Comparison of ENCODE assay signal across 1 cellular context in the genomic region with DNA sequence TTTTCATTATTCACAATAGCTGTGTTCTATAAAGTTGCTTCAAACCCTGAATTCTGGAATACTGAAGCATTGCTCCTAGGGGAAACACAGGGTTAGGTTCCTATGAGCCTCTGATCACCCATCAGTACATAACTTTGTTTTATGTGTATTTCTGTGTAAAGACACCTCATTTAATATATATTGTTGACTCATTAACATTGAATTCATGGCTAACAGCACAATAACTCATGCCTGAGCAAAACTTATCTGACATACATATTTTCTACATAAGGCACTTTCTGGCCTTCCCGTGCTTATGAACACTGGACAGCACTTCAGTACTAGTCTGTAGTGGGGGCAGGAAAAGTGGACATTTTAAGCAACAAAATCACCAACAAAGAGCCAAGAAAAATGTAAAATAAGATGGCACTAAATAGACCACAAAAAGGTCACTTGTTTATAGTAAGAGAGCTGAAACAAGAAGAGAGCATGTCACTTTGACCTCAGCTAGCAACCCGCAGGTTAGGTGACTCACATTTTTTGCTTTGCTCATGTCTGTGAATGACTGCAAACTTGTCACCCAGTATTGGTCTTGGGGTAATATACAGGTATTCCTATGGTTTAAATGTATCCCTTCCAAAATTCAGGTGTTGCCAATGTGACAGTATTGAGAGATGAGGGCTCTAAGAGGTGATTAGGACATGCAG.
TF ChIP-seq lines count a peak whose summit lies in the region.

No MANE protein-coding gene starts in this region.

TF ChIP-seq in K562, 482 proteins besides CTCF, POLR2A, EP300 and RAD21 (continued from another document):
- TF ChIP-seq, protein P1, sequence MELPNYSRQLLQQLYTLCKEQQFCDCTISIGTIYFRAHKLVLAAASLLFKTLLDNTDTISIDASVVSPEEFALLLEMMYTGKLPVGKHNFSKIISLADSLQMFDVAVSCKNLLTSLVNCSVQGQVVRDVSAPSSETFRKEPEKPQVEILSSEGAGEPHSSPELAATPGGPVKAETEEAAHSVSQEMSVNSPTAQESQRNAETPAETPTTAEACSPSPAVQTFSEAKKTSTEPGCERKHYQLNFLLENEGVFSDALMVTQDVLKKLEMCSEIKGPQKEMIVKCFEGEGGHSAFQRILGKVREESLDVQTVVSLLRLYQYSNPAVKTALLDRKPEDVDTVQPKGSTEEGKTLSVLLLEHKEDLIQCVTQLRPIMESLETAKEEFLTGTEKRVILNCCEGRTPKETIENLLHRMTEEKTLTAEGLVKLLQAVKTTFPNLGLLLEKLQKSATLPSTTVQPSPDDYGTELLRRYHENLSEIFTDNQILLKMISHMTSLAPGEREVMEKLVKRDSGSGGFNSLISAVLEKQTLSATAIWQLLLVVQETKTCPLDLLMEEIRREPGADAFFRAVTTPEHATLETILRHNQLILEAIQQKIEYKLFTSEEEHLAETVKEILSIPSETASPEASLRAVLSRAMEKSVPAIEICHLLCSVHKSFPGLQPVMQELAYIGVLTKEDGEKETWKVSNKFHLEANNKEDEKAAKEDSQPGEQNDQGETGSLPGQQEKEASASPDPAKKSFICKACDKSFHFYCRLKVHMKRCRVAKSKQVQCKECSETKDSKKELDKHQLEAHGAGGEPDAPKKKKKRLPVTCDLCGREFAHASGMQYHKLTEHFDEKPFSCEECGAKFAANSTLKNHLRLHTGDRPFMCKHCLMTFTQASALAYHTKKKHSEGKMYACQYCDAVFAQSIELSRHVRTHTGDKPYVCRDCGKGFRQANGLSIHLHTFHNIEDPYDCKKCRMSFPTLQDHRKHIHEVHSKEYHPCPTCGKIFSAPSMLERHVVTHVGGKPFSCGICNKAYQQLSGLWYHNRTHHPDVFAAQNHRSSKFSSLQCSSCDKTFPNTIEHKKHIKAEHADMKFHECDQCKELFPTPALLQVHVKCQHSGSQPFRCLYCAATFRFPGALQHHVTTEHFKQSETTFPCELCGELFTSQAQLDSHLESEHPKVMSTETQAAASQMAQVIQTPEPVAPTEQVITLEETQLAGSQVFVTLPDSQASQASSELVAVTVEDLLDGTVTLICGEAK (IDR thresholded peaks at IDR 0.05): 0 out of 2 replicates have a peak, but pooled peaks have one; percentile 31
- TF ChIP-seq, protein P1 (CRISPR knock-in tag; IDR thresholded peaks at IDR 0.05): no peak
- TF ChIP-seq MEF2D (tag; conservative IDR thresholded peaks at IDR 0.05; ENCODE audit: low read depth) (no peak), MTA1 (IDR thresholded peaks at IDR 0.05; ENCODE audit: borderline replicate concordance) (no peak), HDGF (IDR thresholded peaks at IDR 0.05) (no peak), FOXK2 (conservative IDR thresholded peaks at IDR 0.05 in 1 of 2, IDR thresholded peaks at IDR 0.05 in 1 of 2; ENCODE audit: low read depth in 2 of 2) (no peak), KHSRP (IDR thresholded peaks at IDR 0.05) (no peak), RBM34 (IDR thresholded peaks at IDR 0.05; ENCODE audit: borderline replicate concordance, insufficient read depth, low read length) (no peak), CTBP1 (IDR thresholded peaks at IDR 0.05; ENCODE audit: borderline replicate concordance) (no peak)
- TF ChIP-seq, protein P2, sequence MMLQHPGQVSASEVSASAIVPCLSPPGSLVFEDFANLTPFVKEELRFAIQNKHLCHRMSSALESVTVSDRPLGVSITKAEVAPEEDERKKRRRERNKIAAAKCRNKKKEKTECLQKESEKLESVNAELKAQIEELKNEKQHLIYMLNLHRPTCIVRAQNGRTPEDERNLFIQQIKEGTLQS (IDR thresholded peaks at IDR 0.05): peak; percentile 19; the same call in 1 of the 2 replicates
- TF ChIP-seq, protein P2 (CRISPR knock-in tag; conservative IDR thresholded peaks at IDR 0.05): no peak
- TF ChIP-seq, protein P3, sequence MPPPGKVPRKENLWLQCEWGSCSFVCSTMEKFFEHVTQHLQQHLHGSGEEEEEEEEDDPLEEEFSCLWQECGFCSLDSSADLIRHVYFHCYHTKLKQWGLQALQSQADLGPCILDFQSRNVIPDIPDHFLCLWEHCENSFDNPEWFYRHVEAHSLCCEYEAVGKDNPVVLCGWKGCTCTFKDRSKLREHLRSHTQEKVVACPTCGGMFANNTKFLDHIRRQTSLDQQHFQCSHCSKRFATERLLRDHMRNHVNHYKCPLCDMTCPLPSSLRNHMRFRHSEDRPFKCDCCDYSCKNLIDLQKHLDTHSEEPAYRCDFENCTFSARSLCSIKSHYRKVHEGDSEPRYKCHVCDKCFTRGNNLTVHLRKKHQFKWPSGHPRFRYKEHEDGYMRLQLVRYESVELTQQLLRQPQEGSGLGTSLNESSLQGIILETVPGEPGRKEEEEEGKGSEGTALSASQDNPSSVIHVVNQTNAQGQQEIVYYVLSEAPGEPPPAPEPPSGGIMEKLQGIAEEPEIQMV (tag; conservative IDR thresholded peaks at IDR 0.05; ENCODE audit: low read depth): no peak
- TF ChIP-seq, protein P4, sequence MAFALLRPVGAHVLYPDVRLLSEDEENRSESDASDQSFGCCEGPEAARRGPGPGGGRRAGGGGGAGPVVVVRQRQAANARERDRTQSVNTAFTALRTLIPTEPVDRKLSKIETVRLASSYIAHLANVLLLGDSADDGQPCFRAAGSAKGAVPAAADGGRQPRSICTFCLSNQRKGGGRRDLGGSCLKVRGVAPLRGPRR (CRISPR knock-in tag; IDR thresholded peaks at IDR 0.05): no peak
- TF ChIP-seq, protein P5, sequence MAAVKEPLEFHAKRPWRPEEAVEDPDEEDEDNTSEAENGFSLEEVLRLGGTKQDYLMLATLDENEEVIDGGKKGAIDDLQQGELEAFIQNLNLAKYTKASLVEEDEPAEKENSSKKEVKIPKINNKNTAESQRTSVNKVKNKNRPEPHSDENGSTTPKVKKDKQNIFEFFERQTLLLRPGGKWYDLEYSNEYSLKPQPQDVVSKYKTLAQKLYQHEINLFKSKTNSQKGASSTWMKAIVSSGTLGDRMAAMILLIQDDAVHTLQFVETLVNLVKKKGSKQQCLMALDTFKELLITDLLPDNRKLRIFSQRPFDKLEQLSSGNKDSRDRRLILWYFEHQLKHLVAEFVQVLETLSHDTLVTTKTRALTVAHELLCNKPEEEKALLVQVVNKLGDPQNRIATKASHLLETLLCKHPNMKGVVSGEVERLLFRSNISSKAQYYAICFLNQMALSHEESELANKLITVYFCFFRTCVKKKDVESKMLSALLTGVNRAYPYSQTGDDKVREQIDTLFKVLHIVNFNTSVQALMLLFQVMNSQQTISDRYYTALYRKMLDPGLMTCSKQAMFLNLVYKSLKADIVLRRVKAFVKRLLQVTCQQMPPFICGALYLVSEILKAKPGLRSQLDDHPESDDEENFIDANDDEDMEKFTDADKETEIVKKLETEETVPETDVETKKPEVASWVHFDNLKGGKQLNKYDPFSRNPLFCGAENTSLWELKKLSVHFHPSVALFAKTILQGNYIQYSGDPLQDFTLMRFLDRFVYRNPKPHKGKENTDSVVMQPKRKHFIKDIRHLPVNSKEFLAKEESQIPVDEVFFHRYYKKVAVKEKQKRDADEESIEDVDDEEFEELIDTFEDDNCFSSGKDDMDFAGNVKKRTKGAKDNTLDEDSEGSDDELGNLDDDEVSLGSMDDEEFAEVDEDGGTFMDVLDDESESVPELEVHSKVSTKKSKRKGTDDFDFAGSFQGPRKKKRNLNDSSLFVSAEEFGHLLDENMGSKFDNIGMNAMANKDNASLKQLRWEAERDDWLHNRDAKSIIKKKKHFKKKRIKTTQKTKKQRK (IDR thresholded peaks at IDR 0.05; ENCODE audit: borderline replicate concordance, low read depth, low read length): no peak
- TF ChIP-seq, protein P6, sequence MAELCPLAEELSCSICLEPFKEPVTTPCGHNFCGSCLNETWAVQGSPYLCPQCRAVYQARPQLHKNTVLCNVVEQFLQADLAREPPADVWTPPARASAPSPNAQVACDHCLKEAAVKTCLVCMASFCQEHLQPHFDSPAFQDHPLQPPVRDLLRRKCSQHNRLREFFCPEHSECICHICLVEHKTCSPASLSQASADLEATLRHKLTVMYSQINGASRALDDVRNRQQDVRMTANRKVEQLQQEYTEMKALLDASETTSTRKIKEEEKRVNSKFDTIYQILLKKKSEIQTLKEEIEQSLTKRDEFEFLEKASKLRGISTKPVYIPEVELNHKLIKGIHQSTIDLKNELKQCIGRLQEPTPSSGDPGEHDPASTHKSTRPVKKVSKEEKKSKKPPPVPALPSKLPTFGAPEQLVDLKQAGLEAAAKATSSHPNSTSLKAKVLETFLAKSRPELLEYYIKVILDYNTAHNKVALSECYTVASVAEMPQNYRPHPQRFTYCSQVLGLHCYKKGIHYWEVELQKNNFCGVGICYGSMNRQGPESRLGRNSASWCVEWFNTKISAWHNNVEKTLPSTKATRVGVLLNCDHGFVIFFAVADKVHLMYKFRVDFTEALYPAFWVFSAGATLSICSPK (IDR thresholded peaks at IDR 0.05; ENCODE audit: borderline replicate concordance): no peak
